11 cellular contexts compared by ENCODE assay signal in genomic region chr2:112725545-112726457, GRCh38. TPM values are rescaled to one million over a fixed set of nuclear protein-coding genes. Genes with fewer than 3 reads are reported as not detected.
DNase-seq lines count a peak whose midpoint lies in the region; ATAC-seq and TF ChIP-seq lines count a peak whose summit lies in the region.
"Had no signal": no experiment of that assay in that cellular context is flagged by ENCODE, and none has a peak within 500 bp of the region (broad histone marks: within the 10 kb centered on the region; RNA-seq: fewer than 3 reads in every experiment).

No MANE protein-coding gene starts in this region.

- H3K27me3 Mint-ChIP-seq in Caco-2 (ENCODE audit: insufficient read depth, unreplicated experiment): no peaks in the 10 kb centered on the region
- H3K27me3 Mint-ChIP-seq: activated CD4-positive, alpha-beta T cell treated with anti-CD3 and anti-CD28 coated beads for 36 hours had no signal

- H3K4me3 ChIP-seq in Caco-2 (ENCODE audit: low read depth, low read length) (peak overlapping the region; percentile 0; the same call in 1 of the 2 replicates), coronary artery (no peak overlapping the region)

- H3K4me3 Mint-ChIP-seq in Caco-2 (ENCODE audit: unreplicated experiment): peak overlapping the region; percentile 58
- H3K4me3 Mint-ChIP-seq: activated CD4-positive, alpha-beta T cell treated with anti-CD3 and anti-CD28 coated beads for 36 hours had no signal

- CTCF ChIA-PET in Caco-2 (lab: Charles Lee) (interaction anchor here (0.6 to 3.6 kb wide), 18 partner anchors 16 to 233 kb away, joined by 3 to 62 read pairs (median 5); partner anchors contain the start of genes CHCHD5 and SLC20A1), HEK293T (lab: Yijun Ruan, JAX) (interaction anchor here (0.5 to 4.9 kb wide), 9 partner anchors 13 to 159 kb away, joined by 3 to 92 read pairs (median 4); partner anchors contain the start of gene SLC20A1)

- peaks cover 21% of the 10 kb centered on the region for H3K4me1 ChIP-seq in Caco-2

- no peaks in the 10 kb centered on the region for H3K36me3 ChIP-seq in Caco-2 (ENCODE audit: control insufficient read depth, insufficient read depth, low read length)

- peak in 1 of 2 experiments; percentile 37 for TF ChIP-seq CTCF in Caco-2 (IDR thresholded peaks at IDR 0.05; ENCODE audit: insufficient read depth in 1 of 2, low read depth in 1 of 2, low read length in 1 of 2, severe bottlenecking in 1 of 2, unreplicated experiment in 1 of 2)
- TF ChIP-seq CTCF in coronary artery (IDR thresholded peaks at IDR 0.05): no peak

- intact Hi-C loops in Caco-2 (cut with micrococcal nuclease; ENCODE audit: unreplicated experiment): loop anchor here (1.0 to 5.0 kb wide), 8 partner anchors 34 to 244 kb away; partner anchors contain the start of genes CHCHD5 and TTL

- H3K27me3 ChIP-seq in Caco-2 (replicated peaks; ENCODE audit: control insufficient read depth, insufficient read depth, low read length): no peaks in the 10 kb centered on the region

- ATAC-seq in GM19395 (IDR thresholded peaks at IDR 0.05; ENCODE audit: unreplicated experiment): peak; percentile 44
- peak; percentile 40 for ATAC-seq in HG03095 (IDR thresholded peaks at IDR 0.05; ENCODE audit: unreplicated experiment)

- peaks cover 8% of the 10 kb centered on the region for H3K36me3 Mint-ChIP-seq in Caco-2 (ENCODE audit: insufficient read depth, unreplicated experiment)

- peak; percentile 88 to 96 for DNase-seq in Caco-2
- DNase-seq in coronary artery (ENCODE audit: low spot score): peak; percentile 53
- no peak for DNase-seq in NCI-H2081 (lab: John Stamatoyannopoulos, UW)
- DNase-seq in NOMO-1 treated with dmso at 0.1 percent for 144 hours (lab: John Stamatoyannopoulos, UW; ENCODE audit: unreplicated experiment): no peak
- DNase-seq in NCI-H1092 treated with DMSO at 0.1 percent for 48 hours (lab: John Stamatoyannopoulos, UW): no peak
- DNase-seq in HEK293T (ENCODE audit: extremely low spot score): no peak

- peaks cover 10% of the 10 kb centered on the region for H3K4me1 Mint-ChIP-seq in Caco-2 (ENCODE audit: low read depth, unreplicated experiment)

- no peaks in the 10 kb centered on the region for H3K9me3 Mint-ChIP-seq in Caco-2 (ENCODE audit: unreplicated experiment)

- no peak overlapping the region for H3K27ac ChIP-seq in coronary artery

- no peaks in the 10 kb centered on the region for H3K9me3 ChIP-seq in Caco-2

- BruUV-seq in Caco-2 (replicated peaks; lab: Mats Ljungman, UMichigan): no TSS peak

- POLR2A ChIA-PET in Caco-2 (lab: Charles Lee) (interaction anchor here (0.8 to 3.0 kb wide), 5 partner anchors 33 to 141 kb away, joined by 3 to 30 read pairs (median 3); partner anchors contain the start of genes CHCHD5 and SLC20A1), HEK293T (lab: Yijun Ruan, JAX) (interaction anchor here (1.6 to 2.5 kb wide), 3 partner anchors 79 to 142 kb away, joined by 5 to 8 read pairs (median 5); partner anchors contain the start of genes CHCHD5 and SLC20A1)

- peak overlapping the region; percentile 67 for H3K27ac Mint-ChIP-seq in Caco-2 (ENCODE audit: unreplicated experiment)
- H3K27ac Mint-ChIP-seq: activated CD4-positive, alpha-beta T cell treated with anti-CD3 and anti-CD28 coated beads for 36 hours had no signal

TF ChIP-seq in HEK293T, 16 proteins besides CTCF, POLR2A, EP300 and RAD21:
- TF ChIP-seq ZNF384 (IDR thresholded peaks at IDR 0.05) (no peak), TARDBP (IDR thresholded peaks at IDR 0.05) (no peak), FOXK2 (IDR thresholded peaks at IDR 0.05) (no peak), PKNOX1 (IDR thresholded peaks at IDR 0.05) (no peak), NFRKB (IDR thresholded peaks at IDR 0.05) (no peak), ARNT (IDR thresholded peaks at IDR 0.05) (no peak), LEF1 (IDR thresholded peaks at IDR 0.05; ENCODE audit: borderline replicate concordance) (no peak), SUZ12 (IDR thresholded peaks at IDR 0.05) (no peak), ELF4 (IDR thresholded peaks at IDR 0.05) (no peak), BHLHE40 (IDR thresholded peaks at IDR 0.05; ENCODE audit: borderline replicate concordance) (no peak), CTBP1 (IDR thresholded peaks at IDR 0.05; ENCODE audit: borderline replicate concordance) (no peak), FOXM1 (IDR thresholded peaks at IDR 0.05; ENCODE audit: borderline replicate concordance) (no peak), HDGF (IDR thresholded peaks at IDR 0.05; ENCODE audit: borderline replicate concordance) (no peak), L3MBTL2 (conservative IDR thresholded peaks at IDR 0.05) (no peak), SP1 (IDR thresholded peaks at IDR 0.05) (no peak), FOXA1 (IDR thresholded peaks at IDR 0.05) (no peak)

RNA-seq across cellular contexts. Expression of gene NT5DC4, which starts 5.0 kb away (rescaled TPM):
- total RNA-seq in Caco-2 (2022): 3.3 and 4.0 TPM in 2 replicates
- total RNA-seq: activated CD4-positive, alpha-beta T cell treated with anti-CD3 and anti-CD28 coated beads for 36 hours; LHCN-M2; mononuclear cell had no signal

RNA-seq across cellular contexts. Expression of gene CKAP2L, which starts 38.6 kb away (rescaled TPM):
- total RNA-seq in Caco-2 (2022): 20.7 and 23.6 TPM in 2 replicates

RNA-seq across cellular contexts. Expression of gene IL1A, which starts 58.5 kb away (rescaled TPM):
- total RNA-seq in Caco-2 (2022): not detected in 2 replicates
- total RNA-seq: LHCN-M2 had no signal

Comparison
In these comparisons a context has a peak if more than half of its experiments do, and no peak if none do; other contexts are left out.
1. DNase-seq: peak in Caco-2 (2 of 2) and coronary artery (single experiment); none in NCI-H2081 (0 of 2), NOMO-1 treated with dmso at 0.1 percent for 144 hours (single experiment), NCI-H1092 treated with DMSO at 0.1 percent for 48 hours (single experiment) and HEK293T (single experiment).